ENCODE assay signal across 9 cellular contexts in the genomic region with DNA sequence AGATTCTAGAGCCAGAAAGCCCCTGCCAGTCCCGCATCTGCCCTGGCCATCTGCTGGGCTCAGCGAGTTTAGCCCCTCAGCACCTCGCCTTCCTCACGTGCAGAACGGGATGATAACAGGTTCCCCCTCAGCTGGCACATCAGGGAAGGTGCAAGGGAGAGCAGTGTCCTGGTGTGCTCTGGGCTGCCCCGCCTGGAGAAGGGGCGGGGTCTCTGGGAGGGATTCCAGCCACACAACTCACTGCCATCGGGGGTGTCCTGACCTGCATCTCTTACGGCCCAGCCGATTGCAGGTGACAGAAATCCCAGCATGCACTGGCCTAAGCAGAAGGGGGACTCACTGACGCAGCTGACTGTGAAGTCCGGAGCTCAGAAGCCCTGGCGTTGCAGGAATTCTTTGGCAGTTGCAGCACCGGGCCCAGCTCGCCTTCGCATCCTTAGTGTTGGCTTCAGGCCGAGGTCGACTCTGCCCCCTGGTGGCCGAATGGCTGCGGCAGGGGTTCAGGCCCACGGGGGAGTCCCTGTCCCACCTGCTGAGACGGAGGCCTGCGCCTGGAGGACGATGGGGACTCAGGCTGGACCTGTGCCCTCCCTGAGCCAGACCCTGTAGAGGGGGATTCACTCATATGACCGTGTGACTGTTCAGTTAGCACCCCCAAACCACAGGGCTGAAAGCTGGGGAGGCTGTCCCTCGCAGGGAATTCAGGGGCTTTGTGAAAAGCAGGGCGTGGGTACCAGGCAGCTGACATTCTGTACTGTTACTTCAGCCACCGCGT.
DNase-seq lines count a peak whose midpoint lies in the region; ATAC-seq and TF ChIP-seq lines count a peak whose summit lies in the region.
"Had no signal": no experiment of that assay in that cellular context is flagged by ENCODE, and none has a peak within 500 bp of the region (broad histone marks: within the 10 kb centered on the region; RNA-seq: fewer than 3 reads in every experiment).

No MANE protein-coding gene starts in this region.

- peaks cover 1% of the 10 kb centered on the region for H3K4me1 Mint-ChIP-seq in activated naive CD8-positive, alpha-beta T cell treated with anti-CD3 and anti-CD28 coated beads, Interleukin-2, amount 50 U/mL, for 24 hours

- in situ Hi-C loops in gastrocnemius medialis (cut with MboI; ENCODE audit: low sequenced_read_pairs in 4 of 4) = loop anchor here in 3 of 4 donors (10.0 to 25.0 kb wide), 2 partner anchors 218 to 220 kb away; no protein-coding TSS in a partner anchor

- DNase-seq in NCI-H345 (lab: John Stamatoyannopoulos, UW) (peak; percentile 18), NCI-H345 treated with DMSO at 0.1 percent for 48 hours (lab: John Stamatoyannopoulos, UW; ENCODE audit: unreplicated experiment) (no peak), SK-N-DZ (ENCODE audit: low spot score) (peak; percentile 98), hepatic stellate cell (ENCODE audit: low spot score) (peak; percentile 55), gastrocnemius medialis (peak in 1 of 2 donors; percentile 34), amniotic stem cell (lab: John Stamatoyannopoulos, UW) (no peak)
- peak; percentile 88 for DNase-seq in activated naive CD8-positive, alpha-beta T cell treated with anti-CD3 and anti-CD28 coated beads, Interleukin-2, amount 50 U/mL, for 24 hours

- H3K27me3 Mint-ChIP-seq in activated naive CD8-positive, alpha-beta T cell treated with anti-CD3 and anti-CD28 coated beads, Interleukin-2, amount 50 U/mL, for 24 hours = no peaks in the 10 kb centered on the region

- no peak overlapping the region for H3K27ac ChIP-seq in gastrocnemius medialis

- peak; percentile 41 to 77 (median 64) for TF ChIP-seq CTCF in gastrocnemius medialis (IDR thresholded peaks at IDR 0.05 in 4 of 5, conservative IDR thresholded peaks at IDR 0.05 in 1 of 5)

- H3K27ac Mint-ChIP-seq in activated naive CD8-positive, alpha-beta T cell treated with anti-CD3 and anti-CD28 coated beads, Interleukin-2, amount 50 U/mL, for 24 hours = no peak overlapping the region

- ATAC-seq in HG03103 (IDR thresholded peaks at IDR 0.05; ENCODE audit: low read depth, unreplicated experiment) (peak; percentile 80), gastrocnemius medialis (peak in 1 of 2 donors; percentile 57)
- peak; percentile 63 for ATAC-seq in activated naive CD8-positive, alpha-beta T cell treated with anti-CD3 and anti-CD28 coated beads, Interleukin-2, amount 50 U/mL, for 24 hours

- H3K27me3 ChIP-seq in gastrocnemius medialis = no peaks in the 10 kb centered on the region

- TF ChIP-seq POLR2A in gastrocnemius medialis (IDR thresholded peaks at IDR 0.05) = no peak

- H3K4me3 ChIP-seq in gastrocnemius medialis = no peak overlapping the region
- H3K4me3 ChIP-seq: skin epidermis had no signal

- H3K9me3 ChIP-seq in gastrocnemius medialis = no peaks in the 10 kb centered on the region

- peaks cover 5 to 6% of the 10 kb centered on the region in 2 donors for H3K4me1 ChIP-seq in gastrocnemius medialis

- H3K36me3 Mint-ChIP-seq in activated naive CD8-positive, alpha-beta T cell treated with anti-CD3 and anti-CD28 coated beads, Interleukin-2, amount 50 U/mL, for 24 hours (ENCODE audit: low read depth) = no peaks in the 10 kb centered on the region

- no peaks in the 10 kb centered on the region for H3K9me3 Mint-ChIP-seq in activated naive CD8-positive, alpha-beta T cell treated with anti-CD3 and anti-CD28 coated beads, Interleukin-2, amount 50 U/mL, for 24 hours

- no peak overlapping the region for H3K4me3 Mint-ChIP-seq in activated naive CD8-positive, alpha-beta T cell treated with anti-CD3 and anti-CD28 coated beads, Interleukin-2, amount 50 U/mL, for 24 hours

- intact Hi-C loops in gastrocnemius medialis (cut with DNase I; ENCODE audit: low total_unique reads) = loop anchor here (1.0 kb wide), 1 partner anchor 216 kb away; no protein-coding TSS in a partner anchor

- H3K36me3 ChIP-seq in gastrocnemius medialis = no peaks in the 10 kb centered on the region

Comparison
In these comparisons a context has a peak if more than half of its experiments do, and no peak if none do; other contexts are left out.
1. DNase-seq: peak in NCI-H345 (single experiment), SK-N-DZ (single experiment), activated naive CD8-positive, alpha-beta T cell treated with anti-CD3 and anti-CD28 coated beads, Interleukin-2, amount 50 U/mL, for 24 hours (single experiment) and hepatic stellate cell (single experiment); none in NCI-H345 treated with DMSO at 0.1 percent for 48 hours (single experiment) and amniotic stem cell (single experiment).